8 cellular contexts compared by ENCODE assay signal in genomic region chr17:48908853-48909394, GRCh38. TPM values are rescaled to one million over a fixed set of nuclear protein-coding genes. Genes with fewer than 3 reads are reported as not detected.
DNase-seq lines count a peak whose midpoint lies in the region; ATAC-seq and TF ChIP-seq lines count a peak whose summit lies in the region.

No MANE protein-coding gene starts in this region.

- peak overlapping the region; percentile 84 for H2BK15ac ChIP-seq in neuronal stem cell (ENCODE audit: low read length)

- no CpG with 5 or more reads among the region's 36 CpGs for WGBS in neuronal stem cell (ENCODE audit: extremely low coverage in 2 of 2, insufficient read length in 2 of 2, insufficient replicate concordance in 1 of 2), 2 donors

- TF ChIP-seq CTCF in RWPE1 (conservative IDR thresholded peaks at IDR 0.05; ENCODE audit: low read depth) = no peak
- TF ChIP-seq CTCF in foreskin keratinocyte (conservative IDR thresholded peaks at IDR 0.05) = no peak

- H3K4me2 ChIP-seq in neuronal stem cell (ENCODE audit: insufficient read depth, low read length, poor library complexity, severe bottlenecking) = peak overlapping the region; percentile 59

- POLR2A ChIA-PET in RWPE1 (lab: Yijun Ruan, JAX; ENCODE audit: low non-redundant PET) = interaction anchor here (0.5 to 2.0 kb wide), 3 partner anchors 15 to 61 kb away, joined by 3 to 11 read pairs (median 6); partner anchors contain the start of gene ATP5MC1

- no peak overlapping the region for H3K4ac ChIP-seq in neuronal stem cell (ENCODE audit: low read length)

- H3K27me3 ChIP-seq in foreskin keratinocyte (no peaks in the 10 kb centered on the region), neuronal stem cell (ENCODE audit: control insufficient read depth in 3 of 3, insufficient read depth in 3 of 3, low read depth in 1 of 3, low read length in 3 of 3) (no peaks in the 10 kb centered on the region), subcutaneous abdominal adipose tissue (ENCODE audit: control insufficient read depth in 5 of 5, insufficient read depth in 4 of 5, low read length in 5 of 5) (no peaks in the 10 kb centered on the region)

- peak overlapping the region; percentile 95 for H2BK5ac ChIP-seq in neuronal stem cell (ENCODE audit: low read length)

- peak overlapping the region; percentile 90 for H3K23ac ChIP-seq in neuronal stem cell (ENCODE audit: low read depth, low read length, poor library complexity)

- H3K4me1 ChIP-seq in foreskin keratinocyte = peaks cover 15% of the 10 kb centered on the region
- peaks cover 9% of the 10 kb centered on the region in 2 donors for H3K4me1 ChIP-seq in neuronal stem cell (ENCODE audit: control insufficient read depth in 2 of 2, insufficient read depth in 1 of 2, low read depth in 1 of 2, low read length in 2 of 2)
- H3K4me1 ChIP-seq in subcutaneous abdominal adipose tissue (ENCODE audit: control insufficient read depth in 5 of 5, insufficient read depth in 5 of 5, low read length in 5 of 5) = peaks cover 3 to 32% (median 26%) of the 10 kb centered on the region in 5 donors

- no peak overlapping the region for H4K91ac ChIP-seq in neuronal stem cell (ENCODE audit: low read depth, low read length, poor library complexity)

- CTCF ChIA-PET in RWPE1 (lab: Yijun Ruan, JAX) = interaction anchor here (1.1 kb wide), 1 partner anchor 124 kb away, joined by 3 read pairs; no protein-coding TSS in a partner anchor

- H3K79me1 ChIP-seq in neuronal stem cell (ENCODE audit: low read depth, low read length) = peaks cover 4% of the 10 kb centered on the region

- peak overlapping the region; percentile 98 for H3K18ac ChIP-seq in neuronal stem cell (ENCODE audit: low read length)

- peak overlapping the region; percentile 94 for H2AK5ac ChIP-seq in neuronal stem cell (ENCODE audit: low read depth, low read length)

- H3K9ac ChIP-seq in neuronal stem cell (ENCODE audit: low read depth, low read length, poor library complexity) (peak overlapping the region; percentile 86), subcutaneous abdominal adipose tissue (ENCODE audit: low read length in 5 of 5) (peak overlapping the region; percentile 66 to 78 (median 76))

- DNase-seq in Caki2 (ENCODE audit: low read depth) (peak; percentile 47), RWPE1 (ENCODE audit: low spot score) (peak; percentile 91), activated gamma-delta T cell treated with Interleukin-2 at 50 U/mL for 16 hours (peak; percentile 80), foreskin keratinocyte (peak in 1 of 2 donors; percentile 48), neuronal stem cell (ENCODE audit: low spot score) (peak; percentile 89)

- H4K8ac ChIP-seq in neuronal stem cell (ENCODE audit: low read depth, low read length) = no peak overlapping the region

- peak overlapping the region; percentile 89 for H3K27ac ChIP-seq in KOPT-K1 (ENCODE audit: low read depth, low read length, poor library complexity, severe bottlenecking)
- H3K27ac ChIP-seq in RWPE1 = peak overlapping the region; percentile 95
- peak overlapping the region; percentile 97 for H3K27ac ChIP-seq in foreskin keratinocyte
- H3K27ac ChIP-seq in neuronal stem cell (replicated peaks; ENCODE audit: low read length) = peak overlapping the region; percentile 85
- peak overlapping the region; percentile 75 for H3K27ac ChIP-seq in subcutaneous abdominal adipose tissue (ENCODE audit: low read depth, low read length)

- H2BK12ac ChIP-seq in neuronal stem cell (ENCODE audit: low read length) = no peak overlapping the region

- H2BK120ac ChIP-seq in neuronal stem cell (ENCODE audit: low read depth, low read length) = no peak overlapping the region

- H3K4me3 ChIP-seq in neuronal stem cell (ENCODE audit: low read length in 2 of 2) (peak overlapping the region; percentile 56 to 99), subcutaneous abdominal adipose tissue (ENCODE audit: low read depth in 1 of 5, low read length in 5 of 5) (peak overlapping the region; percentile 72 to 92 (median 82))

- H2AFZ ChIP-seq in neuronal stem cell (ENCODE audit: low read length) = peak overlapping the region; percentile 59

- H3K14ac ChIP-seq in neuronal stem cell (ENCODE audit: low read length) = no peak overlapping the region

- H3K36me3 ChIP-seq in KOPT-K1 (ENCODE audit: insufficient read depth, low read length) = peaks cover 44% of the 10 kb centered on the region
- H3K36me3 ChIP-seq in neuronal stem cell (replicated peaks in 1 of 2; ENCODE audit: control insufficient read depth in 2 of 2, insufficient read depth in 2 of 2, low read length in 2 of 2) = peaks cover 8 to 44% of the 10 kb centered on the region in 2 donors
- H3K36me3 ChIP-seq in subcutaneous abdominal adipose tissue (ENCODE audit: control insufficient read depth in 5 of 5, insufficient read depth in 5 of 5, low read length in 5 of 5) = peaks cover 8 to 30% (median 23%) of the 10 kb centered on the region in 5 donors

- H3K9me3 ChIP-seq in KOPT-K1 (ENCODE audit: insufficient read depth, low read length, poor library complexity, severe bottlenecking) (no peaks in the 10 kb centered on the region), neuronal stem cell (replicated peaks in 1 of 2; ENCODE audit: control insufficient read depth in 2 of 2, insufficient read depth in 1 of 2, low read depth in 1 of 2, low read length in 2 of 2) (no peaks in the 10 kb centered on the region), subcutaneous abdominal adipose tissue (ENCODE audit: control insufficient read depth in 5 of 5, low read length in 5 of 5) (no peaks in the 10 kb centered on the region)

- in situ Hi-C loops in Caki2 (cut with HindIII; ENCODE audit: low pct_unique_long_range_greater_than_20kb, low sequenced_read_pairs) = no loop called here

- ATAC-seq in GM21717 (IDR thresholded peaks at IDR 0.05; ENCODE audit: unreplicated experiment) (peak; percentile 41), foreskin keratinocyte (peak; percentile 57)

RNA-seq across cellular contexts. Expression of gene UBE2Z, which starts 0.7 kb away (rescaled TPM):
- 151 and 159 TPM in 2 replicates for total RNA-seq in Caki2 (2014; rRNA removed; shearing (Covaris generic); ENCODE audit: low replicate concordance)
- 79.0 and 81.9 TPM in 2 replicates for total RNA-seq in foreskin keratinocyte
- polyA plus RNA-seq in foreskin keratinocyte = 56.1 and 61.8 TPM in 2 replicates
- 40.4 TPM for polyA plus RNA-seq in neuronal stem cell (2013, experiment 1 of 2)
- 40.8 TPM for polyA plus RNA-seq in neuronal stem cell (2013, experiment 2 of 2)

RNA-seq across cellular contexts. Expression of gene ATP5MC1, which starts 16.3 kb away (rescaled TPM):
- 65.0 and 102 TPM in 2 replicates for total RNA-seq in Caki2 (2014; rRNA removed; shearing (Covaris generic); ENCODE audit: low replicate concordance)
- 152 and 158 TPM in 2 replicates for total RNA-seq in foreskin keratinocyte
- polyA plus RNA-seq in foreskin keratinocyte = 355 and 358 TPM in 2 replicates
- 115 TPM for polyA plus RNA-seq in neuronal stem cell (2013, experiment 1 of 2)
- 101 TPM for polyA plus RNA-seq in neuronal stem cell (2013, experiment 2 of 2)

RNA-seq across cellular contexts. Expression of gene SNF8, which starts 35.7 kb away (rescaled TPM):
- total RNA-seq in Caki2 (2014; rRNA removed; shearing (Covaris generic); ENCODE audit: low replicate concordance) = 467 and 493 TPM in 2 replicates
- total RNA-seq in foreskin keratinocyte = 96.2 and 106 TPM in 2 replicates
- polyA plus RNA-seq in foreskin keratinocyte = 214 and 219 TPM in 2 replicates
- polyA plus RNA-seq in neuronal stem cell (2013, experiment 1 of 2) = 74.0 TPM
- 71.0 TPM for polyA plus RNA-seq in neuronal stem cell (2013, experiment 2 of 2)

RNA-seq across cellular contexts. Expression of gene GIP, which starts 59.5 kb away (rescaled TPM):
- not detected in 2 replicates for total RNA-seq in Caki2 (2014; rRNA removed; shearing (Covaris generic); ENCODE audit: low replicate concordance)
- not detected in 2 replicates for total RNA-seq in foreskin keratinocyte
- not detected in 2 replicates for polyA plus RNA-seq in foreskin keratinocyte
- 0.08 TPM for polyA plus RNA-seq in neuronal stem cell (2013, experiment 1 of 2)
- 0.11 TPM for polyA plus RNA-seq in neuronal stem cell (2013, experiment 2 of 2)
